ENCODE assay signal across 13 cellular contexts in the genomic region with DNA sequence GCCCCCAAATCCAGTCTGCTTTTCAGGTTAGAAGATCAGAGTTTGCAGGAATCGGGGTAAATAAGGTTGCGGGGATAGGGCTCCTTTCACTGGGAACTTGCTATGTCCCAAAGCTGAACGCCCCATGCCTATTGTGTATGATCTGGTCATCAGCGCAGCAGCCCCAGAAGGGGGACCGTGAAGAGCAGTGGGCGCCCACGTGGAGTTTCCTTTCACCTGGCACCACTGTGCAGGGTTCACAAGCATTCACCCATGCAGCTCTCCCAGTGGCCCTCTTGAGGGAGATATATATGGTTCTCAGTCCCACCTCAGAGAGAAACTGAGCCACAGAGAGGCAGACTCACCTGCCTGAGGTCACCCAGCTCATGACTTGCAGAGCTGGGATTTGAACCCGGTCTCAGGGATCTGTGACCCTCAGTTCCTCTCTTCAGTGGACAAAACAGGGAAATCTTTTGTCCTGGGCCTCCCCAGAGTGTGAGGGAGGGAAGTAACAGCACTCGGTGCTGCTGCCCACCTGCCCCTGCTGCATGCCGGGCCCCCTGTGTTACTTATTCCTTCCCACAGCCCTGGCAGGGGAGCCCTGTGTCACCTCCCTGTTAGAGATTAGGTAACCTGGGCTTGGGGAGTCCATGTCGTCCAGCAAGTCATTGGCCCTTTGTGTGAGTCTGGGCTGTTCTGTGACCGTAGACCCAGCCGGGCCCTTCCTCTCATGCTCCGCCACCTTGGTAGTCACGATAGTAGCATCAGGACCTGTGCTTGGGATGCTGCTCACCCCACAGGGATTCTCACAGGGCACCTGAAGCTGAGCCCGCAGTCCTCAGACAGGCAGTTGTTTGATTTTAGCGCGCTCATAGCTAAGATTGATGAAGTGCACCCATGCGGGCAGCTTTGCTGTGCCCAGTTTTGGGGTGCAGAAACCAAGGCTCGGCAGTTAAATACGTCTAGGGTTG. TPM values are rescaled to one million over a fixed set of nuclear protein-coding genes. Genes with fewer than 3 reads are reported as not detected.
A peak's percentile ranks its signal among the peaks of the same experiment; 100 is the strongest.
DNase-seq lines count a peak whose midpoint lies in the region; ATAC-seq and TF ChIP-seq lines count a peak whose summit lies in the region.
"Had no signal": no experiment of that assay in that cellular context is flagged by ENCODE, and none has a peak within 500 bp of the region (broad histone marks: within the 10 kb centered on the region; RNA-seq: fewer than 3 reads in every experiment).

No MANE protein-coding gene starts in this region.

- no peaks in the 10 kb centered on the region for H3K9me3 Mint-ChIP-seq in nephron progenitor cell
- H3K9me3 Mint-ChIP-seq: activated T-helper 1 cell treated with anti-CD3 and anti-CD28 coated beads, Interleukin-12 subunit alpha, Interleukin-12 subunit beta, Interleukin-2, Interleukin-4 antibody, amounts not matched to agents 30 ng/mL and 10 ng/mL and 1 ng/mL, durations not matched to agents 14 hours and 24 hours and 36 hours had no signal

- WGBS in heart right ventricle, 2 donors: 87 to 94% methylated on average over 21 of the region's 21 CpGs

- H3K4me3 Mint-ChIP-seq in nephron progenitor cell: no peak overlapping the region
- H3K4me3 Mint-ChIP-seq: activated T-helper 1 cell treated with anti-CD3 and anti-CD28 coated beads, Interleukin-12 subunit alpha, Interleukin-12 subunit beta, Interleukin-2, Interleukin-4 antibody, amounts not matched to agents 30 ng/mL and 10 ng/mL and 1 ng/mL, durations not matched to agents 14 hours and 24 hours and 36 hours had no signal

- H3K4me1 ChIP-seq in heart right ventricle: peaks cover 15 to 71% (median 57%) of the 10 kb centered on the region in 9 donors
- peaks cover 22% of the 10 kb centered on the region for H3K4me1 ChIP-seq in upper lobe of right lung

- DNase-seq in heart right ventricle: no peak
- no peak for DNase-seq in left cardiac atrium
- peak; percentile 60 for DNase-seq in coronary artery (ENCODE audit: low spot score)
- DNase-seq in nephron progenitor cell: no peak
- DNase-seq in upper lobe of right lung: peak; percentile 46
- DNase-seq in DMS114 treated with DMSO at 0.1 percent for 48 hours (lab: John Stamatoyannopoulos, UW; ENCODE audit: unreplicated experiment): no peak
- DNase-seq: effector CD4-positive, alpha-beta T cell; Karpas-422 had no signal

- peaks cover 29% of the 10 kb centered on the region for H3K4me1 Mint-ChIP-seq in nephron progenitor cell

- H3K27me3 ChIP-seq in heart right ventricle (no peaks in the 10 kb centered on the region), upper lobe of right lung (no peaks in the 10 kb centered on the region)
- H3K27me3 ChIP-seq: neutrophil had no signal

- no peaks in the 10 kb centered on the region for H3K9me3 ChIP-seq in heart right ventricle
- H3K9me3 ChIP-seq in upper lobe of right lung: no peaks in the 10 kb centered on the region
- H3K9me3 ChIP-seq: neutrophil had no signal

- H3K36me3 ChIP-seq in heart right ventricle (peaks cover 0 to 64% (median 18%) of the 10 kb centered on the region in 9 donors), upper lobe of right lung (peaks cover 41% of the 10 kb centered on the region)

- H3K27ac ChIP-seq in heart right ventricle: peak overlapping the region in 8 of 10 donors; percentile 48 to 80 (median 64)
- H3K27ac ChIP-seq in coronary artery: peak overlapping the region; percentile 51 to 74
- H3K27ac ChIP-seq in upper lobe of right lung: peak overlapping the region; percentile 42
- H3K27ac ChIP-seq: neutrophil had no signal

- intact Hi-C loops in heart right ventricle (cut with DNase I) (loop anchor here in 1 of 10 donors (5.0 kb wide), 1 partner anchor 78 kb away; a partner anchor contains a TSS), left cardiac atrium (cut with DNase I) (no loop called here), upper lobe of right lung (cut with DNase I) (no loop called here)

- ATAC-seq in heart right ventricle: no peak
- ATAC-seq in left cardiac atrium: no peak
- ATAC-seq in upper lobe of right lung: no peak
- ATAC-seq in HG02763 (IDR thresholded peaks at IDR 0.05; ENCODE audit: unreplicated experiment): no peak
- no peak for ATAC-seq in GM18502 (IDR thresholded peaks at IDR 0.05; ENCODE audit: poor library complexity, unreplicated experiment)

- H3K4me3 ChIP-seq in heart right ventricle (no peak overlapping the region), coronary artery (no peak overlapping the region), upper lobe of right lung (no peak overlapping the region)

- peaks cover 3% of the 10 kb centered on the region for H3K27me3 Mint-ChIP-seq in nephron progenitor cell (ENCODE audit: low read depth, poor library complexity)

- H3K36me3 Mint-ChIP-seq in nephron progenitor cell (ENCODE audit: low read depth): peaks cover 47% of the 10 kb centered on the region

- peak overlapping the region; percentile 75 for H3K27ac Mint-ChIP-seq in nephron progenitor cell
- H3K27ac Mint-ChIP-seq: activated T-helper 1 cell treated with anti-CD3 and anti-CD28 coated beads, Interleukin-12 subunit alpha, Interleukin-12 subunit beta, Interleukin-2, Interleukin-4 antibody, amounts not matched to agents 30 ng/mL and 10 ng/mL and 1 ng/mL, durations not matched to agents 14 hours and 24 hours and 36 hours had no signal

- TF ChIP-seq CTCF in heart right ventricle (IDR thresholded peaks at IDR 0.05) (no peak), coronary artery (IDR thresholded peaks at IDR 0.05) (no peak), nephron progenitor cell (IDR thresholded peaks at IDR 0.05) (no peak), upper lobe of right lung (IDR thresholded peaks at IDR 0.05) (no peak)

RNA-seq across cellular contexts. Expression of a gene that starts 27.9 kb away (rescaled TPM):
- total RNA-seq in heart right ventricle: 10 to 100 TPM; 69.9 to 89.5 (median 76.5) TPM
- polyA plus RNA-seq in heart right ventricle: 10 to 100 TPM; 51.6 to 80.3 TPM
- 10 to 100 TPM; 60.5 to 75.1 TPM for total RNA-seq in left cardiac atrium
- 50.0 TPM for total RNA-seq in upper lobe of right lung

RNA-seq across cellular contexts. Expression of a gene that starts 38.6 kb away (rescaled TPM):
- total RNA-seq in heart right ventricle: 10 to 100 TPM; 21.3 to 37.3 (median 28.6) TPM
- 10 to 100 TPM; 14.4 to 15.0 TPM for polyA plus RNA-seq in heart right ventricle
- total RNA-seq in left cardiac atrium: 10 to 100 TPM; 29.6 to 38.4 TPM
- total RNA-seq in upper lobe of right lung: 8.9 TPM
- total RNA-seq: activated T-helper 1 cell treated with anti-CD3 and anti-CD28 coated beads, Interleukin-12 subunit alpha, Interleukin-12 subunit beta, Interleukin-2, Interleukin-4 antibody, amounts not matched to agents 30 ng/mL and 10 ng/mL and 1 ng/mL, durations not matched to agents 14 hours and 24 hours and 36 hours had no signal

RNA-seq across cellular contexts. Expression of a gene that starts 53.9 kb away (rescaled TPM):
- total RNA-seq in heart right ventricle (under 1 TPM in 5 of 10 donors, not detected in 5; 0.07 to 0.13 (median 0.08) TPM), left cardiac atrium (under 1 TPM; 0.09 to 0.16 TPM), upper lobe of right lung (not detected)
- polyA plus RNA-seq in heart right ventricle: under 1 TPM; 0.01 to 0.07 TPM
- total RNA-seq: activated T-helper 1 cell treated with anti-CD3 and anti-CD28 coated beads, Interleukin-12 subunit alpha, Interleukin-12 subunit beta, Interleukin-2, Interleukin-4 antibody, amounts not matched to agents 30 ng/mL and 10 ng/mL and 1 ng/mL, durations not matched to agents 14 hours and 24 hours and 36 hours; glomerular endothelial cell had no signal

Comparison
In these comparisons a context has a peak if more than half of its experiments do, and no peak if none do; other contexts are left out.
1. DNase-seq: peak in coronary artery (single experiment) and upper lobe of right lung (single experiment); none in heart right ventricle (0 of 2), left cardiac atrium (single experiment), nephron progenitor cell (single experiment) and DMS114 treated with DMSO at 0.1 percent for 48 hours (single experiment).
2. Peak in every context shown above with its lines, with median percentiles within 50 percentile points of each other: H3K27ac ChIP-seq.